1 cellular context compared by ENCODE assay signal in genomic region chr17:81246343-81246670, GRCh38.
TF ChIP-seq lines count a peak whose summit lies in the region.

No MANE protein-coding gene starts in this region.

TF ChIP-seq in HepG2, 621 proteins besides CTCF, POLR2A, EP300 and RAD21:
- TF ChIP-seq POLR2AphosphoS2 (IDR thresholded peaks at IDR 0.05; ENCODE audit: low read depth, low read length) (no peak), TAF15 (IDR thresholded peaks at IDR 0.05; ENCODE audit: low read depth, low read length, poor library complexity, severe bottlenecking) (peak; percentile 67), AGO2 (optimal IDR thresholded peaks at IDR 0.05; ENCODE audit: low read depth, low read length) (peak; percentile 9), ZMAT5 (CRISPR knock-in tag; IDR thresholded peaks at IDR 0.05; ENCODE audit: borderline replicate concordance, low read depth) (no peak), ELF1 (CRISPR knock-in tag; IDR thresholded peaks at IDR 0.05) (no peak), GPBP1L1 (CRISPR knock-in tag; IDR thresholded peaks at IDR 0.05) (no peak), SIX4 (CRISPR knock-in tag; IDR thresholded peaks at IDR 0.05) (no peak), ZMYM2 (CRISPR knock-in tag; IDR thresholded peaks at IDR 0.05) (no peak), MEIS1 (CRISPR knock-in tag; IDR thresholded peaks at IDR 0.05; ENCODE audit: borderline replicate concordance) (no peak), U2AF2 (IDR thresholded peaks at IDR 0.05; ENCODE audit: low read depth, low read length) (no peak), CREM (IDR thresholded peaks at IDR 0.05) (no peak), CREM (CRISPR knock-in tag; IDR thresholded peaks at IDR 0.05) (no peak), RXRA (CRISPR knock-in tag; IDR thresholded peaks at IDR 0.05) (no peak), MAFK (conservative IDR thresholded peaks at IDR 0.05 in 1 of 2, IDR thresholded peaks at IDR 0.05 in 1 of 2; ENCODE audit: low read length in 2 of 2) (no peak), SP5 (CRISPR knock-in tag; IDR thresholded peaks at IDR 0.05; ENCODE audit: borderline replicate concordance, low read depth) (no peak), ZNF670 (CRISPR knock-in tag; IDR thresholded peaks at IDR 0.05; ENCODE audit: borderline replicate concordance) (no peak)
- TF ChIP-seq, protein P1, sequence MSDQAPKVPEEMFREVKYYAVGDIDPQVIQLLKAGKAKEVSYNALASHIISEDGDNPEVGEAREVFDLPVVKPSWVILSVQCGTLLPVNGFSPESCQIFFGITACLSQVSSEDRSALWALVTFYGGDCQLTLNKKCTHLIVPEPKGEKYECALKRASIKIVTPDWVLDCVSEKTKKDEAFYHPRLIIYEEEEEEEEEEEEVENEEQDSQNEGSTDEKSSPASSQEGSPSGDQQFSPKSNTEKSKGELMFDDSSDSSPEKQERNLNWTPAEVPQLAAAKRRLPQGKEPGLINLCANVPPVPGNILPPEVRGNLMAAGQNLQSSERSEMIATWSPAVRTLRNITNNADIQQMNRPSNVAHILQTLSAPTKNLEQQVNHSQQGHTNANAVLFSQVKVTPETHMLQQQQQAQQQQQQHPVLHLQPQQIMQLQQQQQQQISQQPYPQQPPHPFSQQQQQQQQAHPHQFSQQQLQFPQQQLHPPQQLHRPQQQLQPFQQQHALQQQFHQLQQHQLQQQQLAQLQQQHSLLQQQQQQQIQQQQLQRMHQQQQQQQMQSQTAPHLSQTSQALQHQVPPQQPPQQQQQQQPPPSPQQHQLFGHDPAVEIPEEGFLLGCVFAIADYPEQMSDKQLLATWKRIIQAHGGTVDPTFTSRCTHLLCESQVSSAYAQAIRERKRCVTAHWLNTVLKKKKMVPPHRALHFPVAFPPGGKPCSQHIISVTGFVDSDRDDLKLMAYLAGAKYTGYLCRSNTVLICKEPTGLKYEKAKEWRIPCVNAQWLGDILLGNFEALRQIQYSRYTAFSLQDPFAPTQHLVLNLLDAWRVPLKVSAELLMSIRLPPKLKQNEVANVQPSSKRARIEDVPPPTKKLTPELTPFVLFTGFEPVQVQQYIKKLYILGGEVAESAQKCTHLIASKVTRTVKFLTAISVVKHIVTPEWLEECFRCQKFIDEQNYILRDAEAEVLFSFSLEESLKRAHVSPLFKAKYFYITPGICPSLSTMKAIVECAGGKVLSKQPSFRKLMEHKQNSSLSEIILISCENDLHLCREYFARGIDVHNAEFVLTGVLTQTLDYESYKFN (CRISPR knock-in tag; conservative IDR thresholded peaks at IDR 0.05), result no peak
